Comparison of ENCODE assay signal across 8 cellular contexts in the genomic region with DNA sequence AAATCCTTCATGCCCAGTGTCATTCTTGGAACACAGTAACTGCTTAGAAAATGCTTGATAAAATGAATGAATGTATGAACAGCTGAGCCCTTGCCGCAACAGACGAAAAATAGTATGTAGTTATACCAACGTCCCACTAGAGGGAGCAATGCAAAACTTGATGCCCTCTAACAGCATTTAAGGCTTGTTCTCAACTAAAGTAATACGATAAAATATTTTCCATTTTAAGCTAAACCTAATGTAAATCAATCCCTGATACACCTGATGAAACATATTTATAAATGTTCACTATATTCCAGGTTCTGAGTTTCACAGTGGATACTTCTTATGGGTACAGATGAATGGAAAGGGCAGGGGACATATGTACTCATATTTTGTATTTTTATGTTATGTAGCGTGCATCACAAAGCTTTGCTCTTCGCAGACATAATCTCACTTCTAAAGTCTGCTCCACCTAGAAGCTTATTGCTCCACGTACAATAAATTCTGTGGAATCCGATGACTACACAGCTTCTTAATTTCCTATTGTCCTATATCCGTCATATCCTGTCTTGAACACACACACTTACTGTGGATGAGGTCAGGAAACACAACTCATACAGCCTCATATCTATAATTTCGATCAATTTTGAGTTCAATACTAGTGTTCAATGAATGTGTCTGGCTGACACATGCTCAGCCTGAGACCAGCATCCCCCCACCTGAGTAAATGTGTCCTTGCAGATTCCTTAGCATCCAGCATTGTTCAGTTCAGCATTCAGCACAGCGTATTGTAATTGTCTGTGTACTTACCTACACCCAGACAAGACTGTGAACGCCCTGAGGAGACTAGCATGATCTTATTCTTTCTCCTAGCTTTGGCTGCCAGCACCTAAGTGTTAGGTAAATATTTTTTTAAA. TPM values are rescaled to one million over a fixed set of nuclear protein-coding genes. Genes with fewer than 3 reads are reported as not detected.
A peak's percentile ranks its signal among the peaks of the same experiment; 100 is the strongest.
DNase-seq lines count a peak whose midpoint lies in the region; ATAC-seq, FAIRE-seq and TF ChIP-seq lines count a peak whose summit lies in the region.

No MANE protein-coding gene starts in this region.

- H3F3A ChIP-seq in GM23338 (replicated peaks; ENCODE audit: low read depth), result no peaks in the 10 kb centered on the region

- H3K4me3 ChIP-seq in GM23338 (no peak overlapping the region), left ventricle myocardium inferior (peak overlapping the region; percentile 35), small intestine (ENCODE audit: low read depth in 1 of 2, low read length in 2 of 2) (no peak overlapping the region)

- H3K27me3 ChIP-seq in GM23338 (ENCODE audit: insufficient read depth), result no peaks in the 10 kb centered on the region
- peaks cover 12% of the 10 kb centered on the region for H3K27me3 ChIP-seq in left ventricle myocardium inferior (ENCODE audit: low read depth)
- no peaks in the 10 kb centered on the region for H3K27me3 ChIP-seq in small intestine (ENCODE audit: control insufficient read depth in 2 of 2, insufficient read depth in 2 of 2, low read length in 2 of 2)

- H4K20me1 ChIP-seq in GM23338 (replicated peaks; ENCODE audit: insufficient read depth), result no peaks in the 10 kb centered on the region

- no peaks in the 10 kb centered on the region for H3K36me3 Mint-ChIP-seq in GM23338 (ENCODE audit: low read depth)
- peaks cover 6% of the 10 kb centered on the region for H3K36me3 Mint-ChIP-seq in activated T-helper 17 cell treated with anti-CD3 and anti-CD28 coated beads, Interleukin-2, amount 50 U/mL, for 72 hours (ENCODE audit: low read depth)

- H3K36me3 ChIP-seq in GM23338 (ENCODE audit: insufficient read depth) (no peaks in the 10 kb centered on the region), left ventricle myocardium inferior (no peaks in the 10 kb centered on the region), small intestine (ENCODE audit: control insufficient read depth in 2 of 2, insufficient read depth in 2 of 2, low read length in 2 of 2) (no peaks in the 10 kb centered on the region)

- intact Hi-C loops in left ventricle myocardium inferior (cut with micrococcal nuclease), result no loop called here

- H3K4me1 Mint-ChIP-seq in GM23338, result peaks cover 3% of the 10 kb centered on the region
- H3K4me1 Mint-ChIP-seq in activated T-helper 17 cell treated with anti-CD3 and anti-CD28 coated beads, Interleukin-2, amount 50 U/mL, for 72 hours, result peaks cover 17% of the 10 kb centered on the region

- no peaks in the 10 kb centered on the region for H3K9me3 ChIP-seq in left ventricle myocardium inferior (replicated peaks)
- no peaks in the 10 kb centered on the region for H3K9me3 ChIP-seq in small intestine (ENCODE audit: control insufficient read depth, low read depth)

- H3K79me2 ChIP-seq in GM23338 (replicated peaks; ENCODE audit: insufficient read depth), result peaks cover 3% of the 10 kb centered on the region

- no peak overlapping the region for H3K27ac Mint-ChIP-seq in GM23338
- peak overlapping the region; percentile 28 for H3K27ac Mint-ChIP-seq in activated T-helper 17 cell treated with anti-CD3 and anti-CD28 coated beads, Interleukin-2, amount 50 U/mL, for 72 hours

- peak; percentile 72 to 76 for TF ChIP-seq CTCF in GM23338 (conservative IDR thresholded peaks at IDR 0.05; ENCODE audit: low read depth in 2 of 2)
- TF ChIP-seq CTCF in left ventricle myocardium inferior (IDR thresholded peaks at IDR 0.05; ENCODE audit: borderline replicate concordance), result peak; percentile 83

- 41 to 45% (median 45%) methylated on average over 12 of the region's 12 CpGs for WGBS in small intestine, 3 donors

- peak; percentile 59 for ATAC-seq in GM23338
- peak; percentile 36 for ATAC-seq in activated T-helper 17 cell treated with anti-CD3 and anti-CD28 coated beads, Interleukin-2, amount 50 U/mL, for 72 hours (replicated peaks)

- H3K4me3 Mint-ChIP-seq in GM23338, result no peak overlapping the region
- H3K4me3 Mint-ChIP-seq in activated T-helper 17 cell treated with anti-CD3 and anti-CD28 coated beads, Interleukin-2, amount 50 U/mL, for 72 hours, result peak overlapping the region; percentile 28

- DNase-seq in NCI-H510A treated with DMSO at 0.1 percent for 48 hours (lab: John Stamatoyannopoulos, UW), result peak; percentile 61
- DNase-seq in NCI-H510A (lab: John Stamatoyannopoulos, UW), result no peak
- DNase-seq in GM23338 (ENCODE audit: low spot score), result peak; percentile 61
- DNase-seq in NCI-H2171 (lab: John Stamatoyannopoulos, UW), result peak; percentile 32
- DNase-seq in left ventricle myocardium inferior, result no peak
- DNase-seq in small intestine, result peak; percentile 57
- no peak for DNase-seq in activated CD8-positive, alpha-beta memory T cell treated with anti-CD3 and anti-CD28 coated beads, Interleukin-2, amount 50 U/mL, for 4 hours

- H3K4me1 ChIP-seq in GM23338 (ENCODE audit: insufficient read depth) (no peaks in the 10 kb centered on the region; the same call in 1 of the 2 replicates), left ventricle myocardium inferior (peaks cover 23% of the 10 kb centered on the region), small intestine (ENCODE audit: control insufficient read depth in 2 of 2, insufficient read depth in 1 of 2, low read depth in 1 of 2, low read length in 1 of 2) (no peaks in the 10 kb centered on the region)

- no peak for FAIRE-seq in small intestine (lab: Jason Lieb, UNC)

- H2AFZ ChIP-seq in GM23338, result peak overlapping the region; percentile 14

- H3K27me3 Mint-ChIP-seq in GM23338 (ENCODE audit: insufficient read depth, low read depth, poor library complexity), result peaks cover 4% of the 10 kb centered on the region
- H3K27me3 Mint-ChIP-seq in activated T-helper 17 cell treated with anti-CD3 and anti-CD28 coated beads, Interleukin-2, amount 50 U/mL, for 72 hours, result peaks cover 12% of the 10 kb centered on the region

- H3K27ac ChIP-seq in GM23338 (ENCODE audit: low read depth) (no peak overlapping the region), left ventricle myocardium inferior (replicated peaks) (peak overlapping the region; percentile 67), small intestine (ENCODE audit: low read depth in 1 of 2, low read length in 1 of 2) (no peak overlapping the region)

- no peak overlapping the region for H3K4me2 ChIP-seq in GM23338

- H3K9me3 Mint-ChIP-seq in GM23338, result no peaks in the 10 kb centered on the region; the same call in 2 of the 3 replicates
- no peaks in the 10 kb centered on the region for H3K9me3 Mint-ChIP-seq in activated T-helper 17 cell treated with anti-CD3 and anti-CD28 coated beads, Interleukin-2, amount 50 U/mL, for 72 hours

- no peaks in the 10 kb centered on the region for H3K9me2 ChIP-seq in GM23338 (ENCODE audit: insufficient read depth)

TF ChIP-seq in GM23338, 12 proteins besides CTCF, POLR2A, EP300 and RAD21 (continues in another document):
- TF ChIP-seq CREB1 (CRISPR knock-in tag; IDR thresholded peaks at IDR 0.05; ENCODE audit: low read depth) (no peak), EZH2 (IDR thresholded peaks at IDR 0.05; ENCODE audit: low read depth, unreplicated experiment) (no peak), ZNF331 (CRISPR knock-in tag; IDR thresholded peaks at IDR 0.05; ENCODE audit: low read depth) (no peak), EZH2phosphoT487 (IDR thresholded peaks at IDR 0.05; ENCODE audit: unreplicated experiment) (no peak), NANOG (IDR thresholded peaks at IDR 0.05; ENCODE audit: borderline replicate concordance) (no peak), JUNB (IDR thresholded peaks at IDR 0.05; ENCODE audit: unreplicated experiment) (no peak), ZNF114 (CRISPR knock-in tag; IDR thresholded peaks at IDR 0.05) (no peak)

RNA-seq across cellular contexts. Expression of a gene that starts 4.4 kb away (rescaled TPM):
- 6.8 and 8.9 TPM in 2 replicates for total RNA-seq in GM23338 (2014; rRNA removed; shearing (Covaris generic))
- 2.6 and 3.6 TPM in 2 replicates for polyA plus RNA-seq in GM23338 (2016; fragmentation: Nextera tagmentation; extraction: Ambion mirVana)
- 10 to 100 TPM; 12.0 to 17.5 TPM for total RNA-seq in activated T-helper 17 cell treated with anti-CD3 and anti-CD28 coated beads, Interleukin-2, amount 50 U/mL, for 72 hours
- total RNA-seq in left ventricle myocardium inferior, result 2.4 TPM
- 1 to 10 TPM in 2 of 3 donors, under 1 TPM in 1; 0.89 to 3.4 (median 1.1) TPM for polyA plus RNA-seq in small intestine

RNA-seq across cellular contexts. Expression of a gene that starts 17.4 kb away (rescaled TPM):
- 9.3 and 11.7 TPM in 2 replicates for total RNA-seq in GM23338 (2014; rRNA removed; shearing (Covaris generic))
- polyA plus RNA-seq in GM23338 (2016; fragmentation: Nextera tagmentation; extraction: Ambion mirVana) (4.5 and 4.6 TPM in 2 replicates), small intestine (10 to 100 TPM; 26.8 to 34.9 (median 29.5) TPM)
- 1 to 10 TPM in 1 of 2 donors, under 1 TPM in 1; 0.35 to 1.7 TPM for total RNA-seq in activated T-helper 17 cell treated with anti-CD3 and anti-CD28 coated beads, Interleukin-2, amount 50 U/mL, for 72 hours
- 43.3 TPM for total RNA-seq in left ventricle myocardium inferior

RNA-seq across cellular contexts. Expression of a gene that starts 39.0 kb away (rescaled TPM):
- 3.9 and 4.6 TPM in 2 replicates for total RNA-seq in GM23338 (2014; rRNA removed; shearing (Covaris generic))
- polyA plus RNA-seq in GM23338 (2016; fragmentation: Nextera tagmentation; extraction: Ambion mirVana) (2.3 and 2.8 TPM in 2 replicates), small intestine (1 to 10 TPM in 1 of 3 donors, under 1 TPM in 2; 0.45 to 2.0 (median 0.81) TPM)
- total RNA-seq in activated T-helper 17 cell treated with anti-CD3 and anti-CD28 coated beads, Interleukin-2, amount 50 U/mL, for 72 hours, result 1 to 10 TPM; 2.5 to 3.8 TPM
- total RNA-seq in left ventricle myocardium inferior, result 1.9 TPM

Comparison
In these comparisons a context has a peak if more than half of its experiments do, and no peak if none do; other contexts are left out.
1. DNase-seq: peak in NCI-H510A treated with DMSO at 0.1 percent for 48 hours (single experiment), GM23338 (single experiment), NCI-H2171 (single experiment) and small intestine (single experiment); none in NCI-H510A (single experiment), left ventricle myocardium inferior (single experiment) and activated CD8-positive, alpha-beta memory T cell treated with anti-CD3 and anti-CD28 coated beads, Interleukin-2, amount 50 U/mL, for 4 hours (single experiment).